20 cellular contexts compared by ENCODE assay signal in genomic region chr2:119496682-119497081, GRCh38. TPM values are rescaled to one million over a fixed set of nuclear protein-coding genes. Genes with fewer than 3 reads are reported as not detected.
DNase-seq lines count a peak whose midpoint lies in the region; ATAC-seq, FAIRE-seq and TF ChIP-seq lines count a peak whose summit lies in the region.
"Had no signal": no experiment of that assay in that cellular context is flagged by ENCODE, and none has a peak within 500 bp of the region (broad histone marks: within the 10 kb centered on the region; RNA-seq: fewer than 3 reads in every experiment).

No MANE protein-coding gene starts in this region.

- no peak overlapping the region for H2BK120ac ChIP-seq in mesenchymal stem cell (ENCODE audit: low read depth, low read length)

- ATAC-seq in pancreas (no peak), GM18511 (IDR thresholded peaks at IDR 0.05; ENCODE audit: unreplicated experiment) (no peak), upper lobe of left lung (ENCODE audit: low FRiP score in 2 of 2) (no peak)
- ATAC-seq: GM23338, HCT116 had no signal

- TF ChIP-seq EP300 in esophagus muscularis mucosa (IDR thresholded peaks at IDR 0.05) (no peak), upper lobe of left lung (IDR thresholded peaks at IDR 0.05) (no peak)

- H2BK15ac ChIP-seq in mesenchymal stem cell (ENCODE audit: low read depth, poor library complexity, severe bottlenecking), result no peak overlapping the region

- no peak overlapping the region for H3K18ac ChIP-seq in mesenchymal stem cell (ENCODE audit: low read depth in 1 of 2, low read length in 2 of 2)

- no peak overlapping the region for H3K14ac ChIP-seq in mesenchymal stem cell (ENCODE audit: low read length in 2 of 2)

- H2BK5ac ChIP-seq in mesenchymal stem cell (ENCODE audit: low read depth, low read length, poor library complexity, severe bottlenecking), result no peak overlapping the region

- H3K4me2 ChIP-seq in mesenchymal stem cell (ENCODE audit: low read length, poor library complexity, severe bottlenecking), result no peak overlapping the region
- H3K4me2 ChIP-seq: GM23338 had no signal

- 81% methylated on average over 4 of the region's 4 CpGs for WGBS in esophagus muscularis mucosa
- 100% methylated on average over 2 of the region's 4 CpGs for WGBS in mesenchymal stem cell
- 77 to 84% methylated on average over 4 of the region's 4 CpGs for whole genome bisulfite sequencing in pancreas, 2 donors
- WGBS in upper lobe of left lung, 2 donors, result 71 to 84% methylated on average over 3 to 4 of the region's 4 CpGs

- H3K9ac ChIP-seq in mesenchymal stem cell (ENCODE audit: low read length), result no peak overlapping the region

- no peak overlapping the region for H2BK12ac ChIP-seq in mesenchymal stem cell (ENCODE audit: low read length in 2 of 2)

- FAIRE-seq in pancreas (lab: Jason Lieb, UNC), result no peak
- FAIRE-seq: G401.6, GM12892 had no signal

- H3K4ac ChIP-seq in mesenchymal stem cell (ENCODE audit: low read depth in 1 of 2, low read length in 2 of 2), result no peak overlapping the region

- H4K91ac ChIP-seq in mesenchymal stem cell (ENCODE audit: low read length), result no peak overlapping the region

- H2AFZ ChIP-seq in mesenchymal stem cell (ENCODE audit: low read depth, low read length), result no peak overlapping the region
- H2AFZ ChIP-seq: GM23338 had no signal

- H2AK5ac ChIP-seq in mesenchymal stem cell (ENCODE audit: low read length, severe bottlenecking), result peak overlapping the region; percentile 34

- H3K36me3 ChIP-seq in esophagus muscularis mucosa (no peaks in the 10 kb centered on the region), mesenchymal stem cell (ENCODE audit: control insufficient read depth in 1 of 2, insufficient read depth in 2 of 2, low read depth in 1 of 2, low read length in 2 of 2) (no peaks in the 10 kb centered on the region), pancreas (no peaks in the 10 kb centered on the region), upper lobe of left lung (no peaks in the 10 kb centered on the region)

- H3K4me1 ChIP-seq in esophagus muscularis mucosa, result peaks cover 10 to 11% (median 10%) of the 10 kb centered on the region in 4 donors
- H3K4me1 ChIP-seq in mesenchymal stem cell (ENCODE audit: control insufficient read depth, insufficient read depth, low read depth, low read length), result peaks cover 7% of the 10 kb centered on the region
- peaks cover 12 to 21% (median 18%) of the 10 kb centered on the region in 3 donors for H3K4me1 ChIP-seq in pancreas
- peaks cover 0 to 7% (median 3%) of the 10 kb centered on the region in 4 donors for H3K4me1 ChIP-seq in upper lobe of left lung

- peaks cover 0 to 17% (median 13%) of the 10 kb centered on the region in 4 donors for H3K9me3 ChIP-seq in esophagus muscularis mucosa
- peaks cover 21% of the 10 kb centered on the region for H3K9me3 ChIP-seq in mesenchymal stem cell (ENCODE audit: control insufficient read depth, low read length)
- H3K9me3 ChIP-seq in pancreas, result no peaks in the 10 kb centered on the region
- H3K9me3 ChIP-seq in upper lobe of left lung, result peaks cover 0 to 13% (median 2%) of the 10 kb centered on the region in 4 donors

- TF ChIP-seq POLR2A in esophagus muscularis mucosa (IDR thresholded peaks at IDR 0.05; ENCODE audit: low read depth) (no peak), upper lobe of left lung (IDR thresholded peaks at IDR 0.05) (no peak)

- intact Hi-C loops in esophagus muscularis mucosa (cut with DNase I), result no loop called here
- intact Hi-C loops in pancreas (cut with DNase I), result no loop called here

- H3K27me3 ChIP-seq in esophagus muscularis mucosa, result peaks cover 0 to 4% (median 0%) of the 10 kb centered on the region in 4 donors
- peaks cover 0 to 34% of the 10 kb centered on the region in 2 experiments for H3K27me3 ChIP-seq in mesenchymal stem cell (ENCODE audit: control insufficient read depth in 1 of 2, insufficient read depth in 1 of 2, low read length in 2 of 2)
- no peaks in the 10 kb centered on the region for H3K27me3 ChIP-seq in pancreas
- no peaks in the 10 kb centered on the region for H3K27me3 ChIP-seq in upper lobe of left lung

- no peak overlapping the region for H3K4me3 ChIP-seq in esophagus muscularis mucosa
- H3K4me3 ChIP-seq in mesenchymal stem cell (ENCODE audit: insufficient read depth in 1 of 2, low read depth in 1 of 2, low read length in 2 of 2), result no peak overlapping the region
- H3K4me3 ChIP-seq in pancreas, result no peak overlapping the region
- H3K4me3 ChIP-seq in upper lobe of left lung, result no peak overlapping the region
- H3K4me3 ChIP-seq: GM23338 had no signal

- TF ChIP-seq CTCF in esophagus muscularis mucosa (IDR thresholded peaks at IDR 0.05) (no peak), pancreas (IDR thresholded peaks at IDR 0.05) (no peak), upper lobe of left lung (IDR thresholded peaks at IDR 0.05) (no peak)

- H4K8ac ChIP-seq in mesenchymal stem cell (ENCODE audit: low read length), result no peak overlapping the region

- no peak overlapping the region for H3K27ac ChIP-seq in esophagus muscularis mucosa (replicated peaks in 1 of 4)
- H3K27ac ChIP-seq in mesenchymal stem cell (ENCODE audit: low read length, poor library complexity, severe bottlenecking), result no peak overlapping the region
- H3K27ac ChIP-seq in pancreas, result peak overlapping the region in 3 of 4 donors; percentile 6 to 65 (median 47)
- peak overlapping the region in 2 of 4 donors; percentile 37 to 38 for H3K27ac ChIP-seq in upper lobe of left lung

- no peak overlapping the region for H3K23ac ChIP-seq in mesenchymal stem cell (ENCODE audit: low read length in 2 of 2)

- DNase-seq in esophagus muscularis mucosa (ENCODE audit: extremely low spot score) (peak; percentile 26), mesenchymal stem cell (no peak), pancreas (no peak), NOMO-1 treated with DMSO at 0.1 percent for 48 hours (lab: John Stamatoyannopoulos, UW; ENCODE audit: unreplicated experiment) (no peak), upper lobe of left lung (no peak)
- DNase-seq: C1 segment of cervical spinal cord; Caco-2; CD4-positive, alpha-beta memory T cell; DMS153; DND-41; H9 had no signal

- no peaks in the 10 kb centered on the region for H3K79me1 ChIP-seq in mesenchymal stem cell (replicated peaks; ENCODE audit: low read length, poor library complexity, severe bottlenecking)

RNA-seq across cellular contexts. Expression of gene SCTR, which starts 27.6 kb away (rescaled TPM):
- not detected for total RNA-seq in esophagus muscularis mucosa
- not detected for polyA plus RNA-seq in mesenchymal stem cell (2013, experiment 1 of 2)
- not detected for polyA plus RNA-seq in mesenchymal stem cell (2013, experiment 2 of 2)
- total RNA-seq in pancreas, result 10 to 100 TPM; 31.9 to 93.8 (median 69.0) TPM
- polyA plus RNA-seq in pancreas, result 1,000 to 10,000 TPM; 1,078 to 1,263 TPM
- 10 to 100 TPM in 5 of 6 donors, 1 to 10 TPM in 1; 3.2 to 52.5 (median 16.6) TPM for total RNA-seq in upper lobe of left lung
- total RNA-seq: A172; A673; Caco-2; CD4-positive, alpha-beta memory T cell; GM23338; H4; H9 had no signal
- polyA plus RNA-seq: BJ; CD4-positive, alpha-beta memory T cell; GM23338 had no signal

RNA-seq across cellular contexts. Expression of gene CFAP221, which starts 47.6 kb away (rescaled TPM):
- total RNA-seq in esophagus muscularis mucosa, result under 1 TPM; 0.17 to 0.97 (median 0.29) TPM
- polyA plus RNA-seq in mesenchymal stem cell (2013, experiment 1 of 2), result 0.03 TPM
- 0.07 TPM for polyA plus RNA-seq in mesenchymal stem cell (2013, experiment 2 of 2)
- total RNA-seq in pancreas, result 10 to 100 TPM; 10.1 to 24.3 (median 14.1) TPM
- 10 to 100 TPM; 13.6 to 25.3 TPM for polyA plus RNA-seq in pancreas
- total RNA-seq in upper lobe of left lung, result 10 to 100 TPM; 13.9 to 67.5 (median 30.9) TPM
- total RNA-seq: Caco-2; CD4-positive, alpha-beta memory T cell had no signal
- polyA plus RNA-seq: CD4-positive, alpha-beta memory T cell had no signal

Comparison
In these comparisons a context has a peak if more than half of its experiments do, and no peak if none do; other contexts are left out.
1. H3K27ac ChIP-seq: peak in pancreas (3 of 4); none in esophagus muscularis mucosa (0 of 4) and mesenchymal stem cell (single experiment).
2. RNA of gene SCTR, which starts 27.6 kb away (total RNA-seq): 31.9 to 93.8 TPM in pancreas and 3.2 to 52.5 TPM in upper lobe of left lung; not detected in esophagus muscularis mucosa; every median in the first group is over 4 times any median in the second.
3. RNA of gene CFAP221, which starts 47.6 kb away (total RNA-seq): 13.9 to 67.5 TPM in upper lobe of left lung and 10.1 to 24.3 TPM in pancreas; 0.17 to 0.97 TPM in esophagus muscularis mucosa; every median in the first group is over 4 times any median in the second.